In genomic region chr2:128323501-128323931, GRCh38 we compare ENCODE assay signal across 10 cellular contexts. TPM values are rescaled to one million over a fixed set of nuclear protein-coding genes. Genes with fewer than 3 reads are reported as not detected.
DNase-seq lines count a peak whose midpoint lies in the region; ATAC-seq and TF ChIP-seq lines count a peak whose summit lies in the region.
"Had no signal": no experiment of that assay in that cellular context is flagged by ENCODE, and none has a peak within 500 bp of the region (broad histone marks: within the 10 kb centered on the region; RNA-seq: fewer than 3 reads in every experiment).

No MANE protein-coding gene starts in this region.

- no peak for ATAC-seq in activated B cell treated with CpG ODN at 0.5 μM for 24 hours (ENCODE audit: low read depth)
- no peak for ATAC-seq in stimulated activated memory B cell treated with anti-CD40 and anti-IgM and Interleukin-4, amounts not matched to agents 10 μg/mL and 1 μg/mL and 100 μg/mL, for 72 hours
- ATAC-seq in activated CD4-positive, CD25-positive, alpha-beta regulatory T cell treated with anti-CD3 and anti-CD28 coated beads, Interleukin-2, amount 50 U/mL, for 24 hours = no peak

- peaks cover 4% of the 10 kb centered on the region for H3K27me3 Mint-ChIP-seq in activated T-cell treated with anti-CD3 and anti-CD28 coated beads, Interleukin-2, amount 50 U/mL, for 24 hours
- no peaks in the 10 kb centered on the region for H3K27me3 Mint-ChIP-seq in activated B cell treated with CpG ODN at 0.5 μM for 24 hours
- H3K27me3 Mint-ChIP-seq in stimulated activated memory B cell treated with anti-CD40 and anti-IgM and Interleukin-4, amounts not matched to agents 10 μg/mL and 1 μg/mL and 100 μg/mL, for 72 hours = peaks cover 8% of the 10 kb centered on the region

- peak overlapping the region; percentile 42 for H3K4me3 Mint-ChIP-seq in activated T-cell treated with anti-CD3 and anti-CD28 coated beads, Interleukin-2, amount 50 U/mL, for 24 hours
- peak overlapping the region; percentile 66 for H3K4me3 Mint-ChIP-seq in activated B cell treated with CpG ODN at 0.5 μM for 24 hours
- H3K4me3 Mint-ChIP-seq in stimulated activated memory B cell treated with anti-CD40 and anti-IgM and Interleukin-4, amounts not matched to agents 10 μg/mL and 1 μg/mL and 100 μg/mL, for 72 hours = peak overlapping the region; percentile 38

- no peaks in the 10 kb centered on the region for H3K36me3 ChIP-seq in effector memory CD4-positive, alpha-beta T cell (ENCODE audit: control insufficient read depth, insufficient read depth, low read length)
- H3K36me3 ChIP-seq: left ventricle myocardium inferior had no signal

- H3K4me1 Mint-ChIP-seq in activated T-cell treated with anti-CD3 and anti-CD28 coated beads, Interleukin-2, amount 50 U/mL, for 24 hours (ENCODE audit: low read depth) = peaks cover 9% of the 10 kb centered on the region
- peaks cover 7% of the 10 kb centered on the region for H3K4me1 Mint-ChIP-seq in activated B cell treated with CpG ODN at 0.5 μM for 24 hours
- peaks cover 16% of the 10 kb centered on the region for H3K4me1 Mint-ChIP-seq in stimulated activated memory B cell treated with anti-CD40 and anti-IgM and Interleukin-4, amounts not matched to agents 10 μg/mL and 1 μg/mL and 100 μg/mL, for 72 hours

- no peak overlapping the region for H3K27ac Mint-ChIP-seq in activated T-cell treated with anti-CD3 and anti-CD28 coated beads, Interleukin-2, amount 50 U/mL, for 24 hours
- H3K27ac Mint-ChIP-seq in activated B cell treated with CpG ODN at 0.5 μM for 24 hours = no peak overlapping the region
- H3K27ac Mint-ChIP-seq in stimulated activated memory B cell treated with anti-CD40 and anti-IgM and Interleukin-4, amounts not matched to agents 10 μg/mL and 1 μg/mL and 100 μg/mL, for 72 hours = no peak overlapping the region

- no peak overlapping the region for H3K4me3 ChIP-seq in effector memory CD4-positive, alpha-beta T cell (ENCODE audit: insufficient read depth, low read depth, low read length, poor library complexity, severe bottlenecking)

- no peak overlapping the region for H3K27ac ChIP-seq in effector memory CD4-positive, alpha-beta T cell (ENCODE audit: insufficient read depth, low read length, poor library complexity, severe bottlenecking)

- POLR2A ChIA-PET in activated B cell treated with CpG ODN at 0.5 μM for 24 hours (lab: Charles Lee) = no interaction called here

- CTCF ChIA-PET in activated B cell treated with CpG ODN at 0.5 μM for 24 hours (lab: Charles Lee) = no interaction called here

- H3K27me3 ChIP-seq in effector memory CD4-positive, alpha-beta T cell (replicated peaks; ENCODE audit: control insufficient read depth, insufficient read depth, low read length, poor library complexity, severe bottlenecking) = no peaks in the 10 kb centered on the region

- no peak for TF ChIP-seq CTCF in activated B cell treated with CpG ODN at 0.5 μM for 24 hours (IDR thresholded peaks at IDR 0.05)

- intact Hi-C loops in activated B cell treated with CpG ODN at 0.5 μM for 24 hours (cut with micrococcal nuclease) = loop anchor here (5.0 kb wide), 1 partner anchor 429 kb away; no protein-coding TSS in a partner anchor

- H3K4me1 ChIP-seq in effector memory CD4-positive, alpha-beta T cell (ENCODE audit: control insufficient read depth, insufficient read depth, low read length, poor library complexity, severe bottlenecking) = peaks cover 18% of the 10 kb centered on the region

- no peaks in the 10 kb centered on the region for H3K9me3 Mint-ChIP-seq in activated T-cell treated with anti-CD3 and anti-CD28 coated beads, Interleukin-2, amount 50 U/mL, for 24 hours
- no peaks in the 10 kb centered on the region for H3K9me3 Mint-ChIP-seq in activated B cell treated with CpG ODN at 0.5 μM for 24 hours
- no peaks in the 10 kb centered on the region for H3K9me3 Mint-ChIP-seq in stimulated activated memory B cell treated with anti-CD40 and anti-IgM and Interleukin-4, amounts not matched to agents 10 μg/mL and 1 μg/mL and 100 μg/mL, for 72 hours

- no peak for DNase-seq in activated T-cell treated with anti-CD3 and anti-CD28 coated beads, Interleukin-2, amount 50 U/mL, for 24 hours
- DNase-seq in activated T-cell treated with anti-CD3 and anti-CD28 coated beads for 4 hours (no peak), activated B cell treated with CpG ODN at 0.5 μM for 24 hours (no peak), germinal center (ENCODE audit: low spot score) (peak; percentile 1), AG08396 (ENCODE audit: low spot score) (no peak)
- no peak for DNase-seq in effector memory CD4-positive, alpha-beta T cell
- DNase-seq: left ventricle myocardium inferior, NCI-H1694 had no signal

- H3K36me3 Mint-ChIP-seq in activated T-cell treated with anti-CD3 and anti-CD28 coated beads, Interleukin-2, amount 50 U/mL, for 24 hours (ENCODE audit: low read depth) = no peaks in the 10 kb centered on the region
- H3K36me3 Mint-ChIP-seq in activated B cell treated with CpG ODN at 0.5 μM for 24 hours (ENCODE audit: low read depth) = no peaks in the 10 kb centered on the region
- no peaks in the 10 kb centered on the region for H3K36me3 Mint-ChIP-seq in stimulated activated memory B cell treated with anti-CD40 and anti-IgM and Interleukin-4, amounts not matched to agents 10 μg/mL and 1 μg/mL and 100 μg/mL, for 72 hours

- no peaks in the 10 kb centered on the region for H3K9me3 ChIP-seq in effector memory CD4-positive, alpha-beta T cell (ENCODE audit: control insufficient read depth, low read length)
- H3K9me3 ChIP-seq: left ventricle myocardium inferior had no signal

RNA-seq across cellular contexts. Expression of gene HS6ST1, which starts 4.8 kb away (rescaled TPM):
- 14.1 and 16.9 TPM in 2 replicates for total RNA-seq in activated B cell treated with CpG ODN at 0.5 μM for 24 hours
